In the genomic region with DNA sequence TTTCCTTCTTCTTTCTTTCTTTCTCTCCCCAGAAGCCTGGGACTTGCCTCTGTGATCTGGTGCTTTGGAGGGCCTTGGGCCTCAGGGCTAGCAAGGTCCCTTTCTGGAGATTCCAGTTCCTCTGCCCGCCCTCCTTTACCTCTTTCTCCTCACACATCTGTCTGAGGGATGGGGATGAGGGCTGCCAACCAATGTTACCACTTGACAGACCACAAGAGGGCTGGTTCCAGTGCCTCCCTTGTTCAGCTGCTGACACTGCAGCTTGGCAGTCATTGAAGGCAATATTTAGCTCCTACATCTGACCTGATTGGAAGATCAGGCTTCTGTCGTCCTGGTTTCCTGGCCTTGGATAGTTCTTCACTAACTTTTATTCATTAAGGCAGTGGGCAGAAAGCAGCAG, we compare ENCODE assay signal across 8 cellular contexts. TPM values are rescaled to one million over a fixed set of nuclear protein-coding genes. Genes with fewer than 3 reads are reported as not detected.
A peak's percentile ranks its signal among the peaks of the same experiment; 100 is the strongest.
DNase-seq lines count a peak whose midpoint lies in the region; TF ChIP-seq lines count a peak whose summit lies in the region.

No MANE protein-coding gene starts in this region.

- H3K9me3 Mint-ChIP-seq in activated CD4-positive, alpha-beta T cell treated with anti-CD3 and anti-CD28 coated beads, Interleukin-2, amount 10 ng/mL, durations not matched to agents 7 days and 5 days: no peaks in the 10 kb centered on the region

- peaks cover 9% of the 10 kb centered on the region for H3K79me2 ChIP-seq in PC-9 (ENCODE audit: low read depth)

- H3K27me3 Mint-ChIP-seq in activated CD4-positive, alpha-beta T cell treated with anti-CD3 and anti-CD28 coated beads, Interleukin-2, amount 10 ng/mL, durations not matched to agents 7 days and 5 days: no peaks in the 10 kb centered on the region

- H3K4me2 ChIP-seq in PC-9: no peak overlapping the region

- no peak overlapping the region for H2AFZ ChIP-seq in PC-9

- intact Hi-C loops in PC-9 (cut with micrococcal nuclease; ENCODE audit: unreplicated experiment): no loop called here

- in situ Hi-C loops in GM13976 (cut with MboI; ENCODE audit: low sequenced_read_pairs, unreplicated experiment): no loop called here

- DNase-seq in NCI-H1436 (lab: John Stamatoyannopoulos, UW): peak; percentile 12
- no peak for DNase-seq in NCI-H1436 treated with DMSO at 0.1 percent for 48 hours (lab: John Stamatoyannopoulos, UW)
- DNase-seq in M059J (ENCODE audit: low read depth): peak; percentile 42
- DNase-seq in activated CD4-positive, alpha-beta T cell treated with anti-CD3 and anti-CD28 coated beads, Interleukin-2, amount 10 ng/mL, durations not matched to agents 7 days and 5 days: peak; percentile 54
- peak; percentile 12 for DNase-seq in iris pigment epithelial cell (ENCODE audit: low read depth)
- no peak for DNase-seq in GM13976 (ENCODE audit: low spot score)
- no peak for DNase-seq in OCI-M2 (lab: John Stamatoyannopoulos, UW; ENCODE audit: unreplicated experiment)
- no peak for DNase-seq in PC-9

- no peak overlapping the region for H3K4me3 Mint-ChIP-seq in activated CD4-positive, alpha-beta T cell treated with anti-CD3 and anti-CD28 coated beads, Interleukin-2, amount 10 ng/mL, durations not matched to agents 7 days and 5 days

- CTCF ChIA-PET in activated CD4-positive, alpha-beta T cell treated with anti-CD3 and anti-CD28 coated beads, Interleukin-2, amount 10 ng/mL, durations not matched to agents 7 days and 5 days (lab: Charles Lee): interaction anchor here (0.6 to 1.8 kb wide), 5 partner anchors 13 to 49 kb away, joined by 3 to 9 read pairs (median 4); no protein-coding TSS in a partner anchor
- CTCF ChIA-PET in PC-9 (lab: Charles Lee): no interaction called here

- H3K36me3 Mint-ChIP-seq in activated CD4-positive, alpha-beta T cell treated with anti-CD3 and anti-CD28 coated beads, Interleukin-2, amount 10 ng/mL, durations not matched to agents 7 days and 5 days (ENCODE audit: low read depth): no peaks in the 10 kb centered on the region

- H3K4me3 ChIP-seq in PC-9: no peak overlapping the region

- peaks cover 2% of the 10 kb centered on the region; the same call in 1 of the 2 replicates for H4K20me1 ChIP-seq in PC-9 (ENCODE audit: insufficient read depth)

- peak overlapping the region; percentile 80 for H3K27ac Mint-ChIP-seq in activated CD4-positive, alpha-beta T cell treated with anti-CD3 and anti-CD28 coated beads, Interleukin-2, amount 10 ng/mL, durations not matched to agents 7 days and 5 days

- peaks cover 10% of the 10 kb centered on the region for H3K4me1 ChIP-seq in PC-9 (replicated peaks; ENCODE audit: insufficient read depth)

- peaks cover 9% of the 10 kb centered on the region; the same call in 1 of the 2 replicates for H3F3A ChIP-seq in PC-9 (ENCODE audit: insufficient read depth, low read depth)

- POLR2A ChIA-PET in activated CD4-positive, alpha-beta T cell treated with anti-CD3 and anti-CD28 coated beads, Interleukin-2, amount 10 ng/mL, durations not matched to agents 7 days and 5 days (lab: Charles Lee): no interaction called here
- POLR2A ChIA-PET in PC-9 (lab: Charles Lee; ENCODE audit: unreplicated experiment): no interaction called here

- H3K27me3 ChIP-seq in PC-9 (ENCODE audit: insufficient read depth, low read depth): no peaks in the 10 kb centered on the region

- no peaks in the 10 kb centered on the region for H3K9me2 ChIP-seq in PC-9 (ENCODE audit: insufficient read depth)

- H3K27ac ChIP-seq in PC-9: no peak overlapping the region

- no TSS peak for BruUV-seq in PC-9 (replicated peaks; lab: Mats Ljungman, UMichigan)

- TF ChIP-seq CTCF in GM13976 (IDR thresholded peaks at IDR 0.05; ENCODE audit: borderline replicate concordance, control extremely low read depth, extremely low read depth, insufficient read depth, missing control alignments) (no peak), PC-9 (conservative IDR thresholded peaks at IDR 0.05) (no peak; the same call in 1 of the 2 replicates)

- H3K4me1 Mint-ChIP-seq in activated CD4-positive, alpha-beta T cell treated with anti-CD3 and anti-CD28 coated beads, Interleukin-2, amount 10 ng/mL, durations not matched to agents 7 days and 5 days: peaks cover 35% of the 10 kb centered on the region

- H3K9me3 ChIP-seq in PC-9 (ENCODE audit: insufficient read depth, low read depth): no peaks in the 10 kb centered on the region

- H3K36me3 ChIP-seq in PC-9 (ENCODE audit: low read depth): no peaks in the 10 kb centered on the region

RNA-seq across cellular contexts. Expression of a gene that starts 3.6 kb away (rescaled TPM):
- 12.3 and 19.1 TPM in 2 replicates for total RNA-seq in M059J (2014; rRNA removed; shearing (Covaris generic))
- total RNA-seq in activated CD4-positive, alpha-beta T cell treated with anti-CD3 and anti-CD28 coated beads, Interleukin-2, amount 10 ng/mL, durations not matched to agents 7 days and 5 days: 10 to 100 TPM; 32.1 to 36.2 TPM
- total RNA-seq in PC-9 (2021): 44.8 and 49.8 TPM in 2 replicates

RNA-seq across cellular contexts. Expression of a gene that starts 49.0 kb away (rescaled TPM):
- total RNA-seq in M059J (2014; rRNA removed; shearing (Covaris generic)): 153 and 155 TPM in 2 replicates
- 100 to 1,000 TPM; 132 to 153 TPM for total RNA-seq in activated CD4-positive, alpha-beta T cell treated with anti-CD3 and anti-CD28 coated beads, Interleukin-2, amount 10 ng/mL, durations not matched to agents 7 days and 5 days
- 197 and 244 TPM in 2 replicates for total RNA-seq in PC-9 (2021)

Comparison
In these comparisons a context has a peak if more than half of its experiments do, and no peak if none do; other contexts are left out.
1. DNase-seq: peak in NCI-H1436 (single experiment), M059J (single experiment), activated CD4-positive, alpha-beta T cell treated with anti-CD3 and anti-CD28 coated beads, Interleukin-2, amount 10 ng/mL, durations not matched to agents 7 days and 5 days (single experiment) and iris pigment epithelial cell (single experiment); none in NCI-H1436 treated with DMSO at 0.1 percent for 48 hours (single experiment), GM13976 (single experiment), OCI-M2 (single experiment) and PC-9 (0 of 2).